In the genomic region with DNA sequence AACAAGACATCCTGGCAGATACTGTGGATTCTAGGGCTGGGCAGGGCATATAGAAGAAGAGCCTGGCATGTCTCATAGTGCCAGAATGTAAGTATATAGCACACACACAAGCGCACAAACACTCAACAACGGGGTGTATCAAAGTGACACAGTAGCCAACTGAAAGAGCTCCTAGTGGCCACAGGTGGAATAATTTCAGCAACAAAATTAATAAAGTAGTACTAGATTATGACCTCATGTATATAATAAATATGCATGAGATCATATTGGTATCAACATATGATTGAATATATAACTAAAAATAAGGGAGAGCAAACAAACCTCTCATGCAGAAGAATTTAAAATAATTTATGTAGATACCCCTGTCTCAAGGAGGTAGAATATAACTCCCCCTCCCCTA, we compare ENCODE assay signal across 22 cellular contexts.
DNase-seq lines count a peak whose midpoint lies in the region; ATAC-seq, FAIRE-seq and TF ChIP-seq lines count a peak whose summit lies in the region.
"Had no signal": no experiment of that assay in that cellular context is flagged by ENCODE, and none has a peak within 500 bp of the region (broad histone marks: within the 10 kb centered on the region; RNA-seq: fewer than 3 reads in every experiment).

No MANE protein-coding gene starts in this region.

- H3K4me3 ChIP-seq in cardiac muscle cell (no peak overlapping the region), NB4 (ENCODE audit: low read depth, low read length) (no peak overlapping the region)
- H3K4me3 ChIP-seq: BLaER1 treated with 17β-estradiol and CSF1 and Interleukin-3, amounts not matched to agents 10 nM and 100 nM; body of pancreas; colonic mucosa; spleen had no signal

- no peaks in the 10 kb centered on the region for H3K9me3 Mint-ChIP-seq in endothelial cell (ENCODE audit: unreplicated experiment)
- H3K9me3 Mint-ChIP-seq: activated naive CD8-positive, alpha-beta T cell treated with anti-CD3 and anti-CD28 coated beads for 36 hours had no signal

- no peak overlapping the region for H3K27ac ChIP-seq in cardiac muscle cell
- H3K27ac ChIP-seq: BLaER1 treated with 17β-estradiol and CSF1 and Interleukin-3, amounts not matched to agents 10 nM and 100 nM; body of pancreas; colonic mucosa; neutrophil; spleen had no signal

- TF ChIP-seq CTCF in cardiac muscle cell (IDR thresholded peaks at IDR 0.05; ENCODE audit: low read depth, low read length) (peak; percentile 24), NB4 (IDR thresholded peaks at IDR 0.05; ENCODE audit: low read depth, low read length) (peak; percentile 2), endothelial cell (IDR thresholded peaks at IDR 0.05; ENCODE audit: unreplicated experiment) (peak; percentile 6), D721Med (IDR thresholded peaks at IDR 0.05; ENCODE audit: insufficient read depth, missing control alignments) (no peak)

- TF ChIP-seq POLR2A in NB4 (IDR thresholded peaks at IDR 0.05; ENCODE audit: extremely low read depth, insufficient read length) = no peak

- H3K27me3 Mint-ChIP-seq in endothelial cell (ENCODE audit: unreplicated experiment) = no peaks in the 10 kb centered on the region

- FAIRE-seq in D721Med (lab: Jason Lieb, UNC) = no peak
- FAIRE-seq: TTC549 had no signal

- no peaks in the 10 kb centered on the region for H3K27me3 ChIP-seq in cardiac muscle cell
- H3K27me3 ChIP-seq: BLaER1 treated with 17β-estradiol and CSF1 and Interleukin-3, amounts not matched to agents 10 nM and 100 nM; body of pancreas; colonic mucosa; neutrophil; spleen had no signal

- no peaks in the 10 kb centered on the region for H3K9me3 ChIP-seq in cardiac muscle cell (ENCODE audit: low read depth)
- H3K9me3 ChIP-seq: body of pancreas, colonic mucosa, neutrophil had no signal

- H3K4me1 ChIP-seq in cardiac muscle cell (ENCODE audit: low read depth) = no peaks in the 10 kb centered on the region
- H3K4me1 ChIP-seq: body of pancreas, colonic mucosa had no signal

- intact Hi-C loops in Right ventricle myocardium inferior (cut with DNase I) = no loop called here

- no peak for DNase-seq in cardiac muscle cell (ENCODE audit: low read depth in 1 of 2, low spot score in 1 of 2)
- no peak for DNase-seq in Right ventricle myocardium inferior (ENCODE audit: missing footprints)
- DNase-seq in NB4 (ENCODE audit: low read depth) = no peak
- no peak for DNase-seq in endothelial cell (ENCODE audit: low spot score)
- DNase-seq in activated effector memory CD4-positive, alpha-beta T cell treated with anti-CD3 and anti-CD28 coated beads, Interleukin-2, amount 50 U/mL, for 16 hours = no peak
- DNase-seq in mesenteric fat pad (ENCODE audit: low spot score) = no peak
- DNase-seq in NCI-H526 treated with DMSO at 0.1 percent for 48 hours (lab: John Stamatoyannopoulos, UW) = no peak
- no peak for DNase-seq in D721Med (ENCODE audit: insufficient read length, low spot score)
- DNase-seq: activated naive CD8-positive, alpha-beta T cell treated with anti-CD3 and anti-CD28 coated beads for 36 hours; body of pancreas; Calu3; colonic mucosa; NCI-H1048; NCI-H2029; spleen; stimulated activated CD4-positive, alpha-beta T cell treated with anti-CD3 and anti-CD28 coated beads, Interleukin-4, amount 100 ng/mL, for 4 hours; stimulated activated naive CD8-positive, alpha-beta T cell treated with anti-CD3 and anti-CD28 coated beads, Interleukin-15, amount 100 ng/mL, for 72 hours; SW 1271; trophoblast cell had no signal

- no peaks in the 10 kb centered on the region for H3K4me1 Mint-ChIP-seq in endothelial cell (ENCODE audit: unreplicated experiment)
- H3K4me1 Mint-ChIP-seq: activated naive CD8-positive, alpha-beta T cell treated with anti-CD3 and anti-CD28 coated beads for 36 hours; stimulated activated naive CD8-positive, alpha-beta T cell treated with anti-CD3 and anti-CD28 coated beads, Interleukin-15, amount 100 ng/mL, for 72 hours had no signal

- H3K27ac Mint-ChIP-seq in endothelial cell (ENCODE audit: unreplicated experiment) = no peak overlapping the region
- H3K27ac Mint-ChIP-seq: activated naive CD8-positive, alpha-beta T cell treated with anti-CD3 and anti-CD28 coated beads for 36 hours; stimulated activated naive CD8-positive, alpha-beta T cell treated with anti-CD3 and anti-CD28 coated beads, Interleukin-15, amount 100 ng/mL, for 72 hours had no signal

- H3K36me3 ChIP-seq in cardiac muscle cell = no peaks in the 10 kb centered on the region
- H3K36me3 ChIP-seq: BLaER1 treated with 17β-estradiol and CSF1 and Interleukin-3, amounts not matched to agents 10 nM and 100 nM; colonic mucosa; neutrophil; spleen had no signal

- no peaks in the 10 kb centered on the region for H3K36me3 Mint-ChIP-seq in endothelial cell (ENCODE audit: low read depth, unreplicated experiment)
- H3K36me3 Mint-ChIP-seq: activated naive CD8-positive, alpha-beta T cell treated with anti-CD3 and anti-CD28 coated beads for 36 hours had no signal

- no peak overlapping the region for H3K4me3 Mint-ChIP-seq in endothelial cell (ENCODE audit: unreplicated experiment)
- H3K4me3 Mint-ChIP-seq: activated naive CD8-positive, alpha-beta T cell treated with anti-CD3 and anti-CD28 coated beads for 36 hours; stimulated activated naive CD8-positive, alpha-beta T cell treated with anti-CD3 and anti-CD28 coated beads, Interleukin-15, amount 100 ng/mL, for 72 hours had no signal

- ATAC-seq in Right ventricle myocardium inferior = no peak
- ATAC-seq: body of pancreas; stimulated activated naive CD8-positive, alpha-beta T cell treated with anti-CD3 and anti-CD28 coated beads, Interleukin-15, amount 100 ng/mL, for 72 hours had no signal
